Comparison of ENCODE assay signal across 8 cellular contexts in genomic region chr1:221793439-221794078, GRCh38. TPM values are rescaled to one million over a fixed set of nuclear protein-coding genes. Genes with fewer than 3 reads are reported as not detected.
DNase-seq lines count a peak whose midpoint lies in the region; ATAC-seq and TF ChIP-seq lines count a peak whose summit lies in the region.
"Had no signal": no experiment of that assay in that cellular context is flagged by ENCODE, and none has a peak within 500 bp of the region (broad histone marks: within the 10 kb centered on the region; RNA-seq: fewer than 3 reads in every experiment).

No MANE protein-coding gene starts in this region.

- no peaks in the 10 kb centered on the region for H3K36me3 ChIP-seq in heart left ventricle
- H3K36me3 ChIP-seq in upper lobe of left lung: no peaks in the 10 kb centered on the region
- H3K36me3 ChIP-seq: neural progenitor cell had no signal

- peak overlapping the region; percentile 99 for H3K27ac Mint-ChIP-seq in memory B cell
- H3K27ac Mint-ChIP-seq: neural progenitor cell had no signal

- H3K4me1 Mint-ChIP-seq in memory B cell: peaks cover 31% of the 10 kb centered on the region

- H3K4me3 ChIP-seq in heart left ventricle (no peak overlapping the region), upper lobe of left lung (no peak overlapping the region)
- H3K4me3 ChIP-seq: neural progenitor cell had no signal

- intact Hi-C loops in heart left ventricle (cut with DNase I): no loop called here

- peak overlapping the region; percentile 60 for H3K4me3 Mint-ChIP-seq in memory B cell
- H3K4me3 Mint-ChIP-seq: neural progenitor cell had no signal

- no peaks in the 10 kb centered on the region for H3K4me1 ChIP-seq in heart left ventricle
- peaks cover 0 to 3% (median 0%) of the 10 kb centered on the region in 4 donors for H3K4me1 ChIP-seq in upper lobe of left lung

- no peaks in the 10 kb centered on the region for H3K27me3 Mint-ChIP-seq in memory B cell

- H3K9me3 ChIP-seq in heart left ventricle (peaks cover 0 to 5% (median 0%) of the 10 kb centered on the region in 12 donors), upper lobe of left lung (no peaks in the 10 kb centered on the region)

- DNase-seq in memory B cell (ENCODE audit: low spot score in 2 of 2) (peak; percentile 55 to 68), NCI-H345 treated with DMSO at 0.1 percent for 48 hours (lab: John Stamatoyannopoulos, UW; ENCODE audit: unreplicated experiment) (no peak), heart left ventricle (no peak), upper lobe of left lung (no peak)

- H3K9me3 Mint-ChIP-seq in memory B cell: no peaks in the 10 kb centered on the region
- H3K9me3 Mint-ChIP-seq: neural progenitor cell had no signal

- TF ChIP-seq POLR2A in GM18526 (IDR thresholded peaks at IDR 0.05; ENCODE audit: extremely low read depth, insufficient read length) (peak; percentile 19), heart left ventricle (IDR thresholded peaks at IDR 0.05) (no peak), upper lobe of left lung (IDR thresholded peaks at IDR 0.05) (no peak)

- H3K27me3 ChIP-seq in heart left ventricle (no peaks in the 10 kb centered on the region), upper lobe of left lung (no peaks in the 10 kb centered on the region)
- H3K27me3 ChIP-seq: neural progenitor cell had no signal

- H3K36me3 Mint-ChIP-seq in memory B cell: peaks cover 1% of the 10 kb centered on the region
- H3K36me3 Mint-ChIP-seq: neural progenitor cell had no signal

- WGBS in heart left ventricle, 4 donors: 60 to 78% (median 75%) methylated on average over 3 of the region's 3 CpGs
- 63 to 79% methylated on average over 3 of the region's 3 CpGs for WGBS in upper lobe of left lung, 2 donors

- no peak overlapping the region for H3K27ac ChIP-seq in heart left ventricle
- no peak overlapping the region for H3K27ac ChIP-seq in upper lobe of left lung
- H3K27ac ChIP-seq: neural progenitor cell had no signal

- TF ChIP-seq EP300 in upper lobe of left lung (IDR thresholded peaks at IDR 0.05): no peak

- peak; percentile 75 for ATAC-seq in GM21529 (IDR thresholded peaks at IDR 0.05; ENCODE audit: unreplicated experiment)
- ATAC-seq in HG03558 (IDR thresholded peaks at IDR 0.05; ENCODE audit: extremely low read depth, unreplicated experiment): peak; percentile 58
- ATAC-seq in memory B cell (ENCODE audit: low read depth): peak; percentile 79
- no peak for ATAC-seq in heart left ventricle
- no peak for ATAC-seq in upper lobe of left lung (ENCODE audit: low FRiP score in 2 of 2)

- no peak for TF ChIP-seq CTCF in heart left ventricle (IDR thresholded peaks at IDR 0.05)
- TF ChIP-seq CTCF in upper lobe of left lung (IDR thresholded peaks at IDR 0.05): no peak

RNA-seq across cellular contexts. Expression of gene DUSP10, which starts 51.7 kb away (rescaled TPM):
- total RNA-seq in heart left ventricle (1 to 10 TPM; 2.8 to 7.1 (median 4.4) TPM), upper lobe of left lung (10 to 100 TPM in 5 of 6 donors, 1 to 10 TPM in 1; 7.7 to 13.7 (median 11.9) TPM)
- polyA plus RNA-seq in heart left ventricle: 1 to 10 TPM; 2.2 to 2.7 TPM

Comparison
In these comparisons a context has a peak if more than half of its experiments do, and no peak if none do; other contexts are left out.
1. ATAC-seq: peak in GM21529 (single experiment), HG03558 (single experiment) and memory B cell (single experiment); none in heart left ventricle (0 of 4) and upper lobe of left lung (0 of 2).
2. DNase-seq: peak in memory B cell (2 of 2); none in NCI-H345 treated with DMSO at 0.1 percent for 48 hours (single experiment), heart left ventricle (0 of 5) and upper lobe of left lung (0 of 2).